ENCODE assay signal across 8 cellular contexts in the genomic region with DNA sequence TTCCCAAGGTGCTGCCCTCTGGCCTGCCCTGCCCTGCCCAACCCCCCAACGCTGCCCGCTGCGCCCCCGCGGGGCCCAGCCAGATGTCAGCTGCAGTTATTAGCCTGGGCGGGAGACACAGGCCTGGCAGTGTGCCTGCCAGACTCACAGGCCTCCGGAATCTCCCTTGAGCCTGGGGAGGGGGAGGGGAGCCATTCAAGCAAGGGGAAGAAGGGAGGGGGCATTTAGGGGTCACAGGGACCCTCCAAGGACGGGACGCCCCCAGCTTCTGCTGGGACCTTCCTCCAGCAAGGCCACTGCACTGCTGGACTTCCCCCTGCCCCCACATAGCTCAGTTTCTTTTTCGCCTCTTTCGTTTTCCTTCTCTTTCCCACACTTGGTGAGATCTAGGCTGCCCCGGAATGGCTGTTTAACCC. TPM values are rescaled to one million over a fixed set of nuclear protein-coding genes. Genes with fewer than 3 reads are reported as not detected.
DNase-seq lines count a peak whose midpoint lies in the region; ATAC-seq and TF ChIP-seq lines count a peak whose summit lies in the region.

No MANE protein-coding gene starts in this region.

- H2BK12ac ChIP-seq in mesenchymal stem cell (ENCODE audit: low read length in 2 of 2), result peak overlapping the region; percentile 97 to 100

- peaks cover 52% of the 10 kb centered on the region for H3K4me1 ChIP-seq in effector memory CD4-positive, alpha-beta T cell (ENCODE audit: control insufficient read depth, insufficient read depth, low read length, poor library complexity, severe bottlenecking)
- peaks cover 45% of the 10 kb centered on the region for H3K4me1 ChIP-seq in mesenchymal stem cell (ENCODE audit: control insufficient read depth, insufficient read depth, low read depth, low read length)
- H3K4me1 ChIP-seq in testis, result peaks cover 57% of the 10 kb centered on the region

- DNase-seq in DMS79 (lab: John Stamatoyannopoulos, UW), result peak; percentile 64
- DNase-seq in HuH-7.5 (ENCODE audit: low spot score), result peak; percentile 89
- peak; percentile 19 for DNase-seq in T1000 (lab: John Stamatoyannopoulos, UW)
- DNase-seq in effector memory CD4-positive, alpha-beta T cell, result peak; percentile 50 to 56 (median 51)
- DNase-seq in mesenchymal stem cell, result peak; percentile 88
- peak; percentile 88 for DNase-seq in testis

- ATAC-seq in GM21360 (IDR thresholded peaks at IDR 0.05; ENCODE audit: unreplicated experiment), result no peak
- ATAC-seq in GM21423 (IDR thresholded peaks at IDR 0.05; ENCODE audit: unreplicated experiment), result no peak

- H2BK15ac ChIP-seq in mesenchymal stem cell (ENCODE audit: low read depth, poor library complexity, severe bottlenecking), result peak overlapping the region; percentile 83

- peak overlapping the region; percentile 81 for H3K4me2 ChIP-seq in mesenchymal stem cell (ENCODE audit: low read length, poor library complexity, severe bottlenecking)

- intact Hi-C loops in testis (cut with DNase I; ENCODE audit: low total_unique reads), result no loop called here

- peak overlapping the region; percentile 98 for H4K91ac ChIP-seq in mesenchymal stem cell (ENCODE audit: low read length)

- WGBS in mesenchymal stem cell, result 9% methylated on average over 7 of the region's 12 CpGs
- WGBS in testis, 2 donors, result 4 to 7% methylated on average over 7 to 12 of the region's 12 CpGs

- H3K14ac ChIP-seq in mesenchymal stem cell (ENCODE audit: low read length in 2 of 2), result no peak overlapping the region

- peak overlapping the region; percentile 86 for H2AK5ac ChIP-seq in mesenchymal stem cell (ENCODE audit: low read length, severe bottlenecking)

- peak overlapping the region; percentile 3 for H2AFZ ChIP-seq in mesenchymal stem cell (ENCODE audit: low read depth, low read length)

- peak overlapping the region; percentile 30 to 93 for H3K18ac ChIP-seq in mesenchymal stem cell (ENCODE audit: low read depth in 1 of 2, low read length in 2 of 2)

- TF ChIP-seq CTCF in testis (IDR thresholded peaks at IDR 0.05), result no peak

- H3K36me3 ChIP-seq in effector memory CD4-positive, alpha-beta T cell (ENCODE audit: control insufficient read depth, insufficient read depth, low read length), result peaks cover 16% of the 10 kb centered on the region
- H3K36me3 ChIP-seq in mesenchymal stem cell (ENCODE audit: control insufficient read depth in 1 of 2, insufficient read depth in 2 of 2, low read depth in 1 of 2, low read length in 2 of 2), result peaks cover 0 to 3% of the 10 kb centered on the region in 2 experiments
- H3K36me3 ChIP-seq in testis (ENCODE audit: low read depth, missing control alignments), result no peaks in the 10 kb centered on the region

- H3K27ac ChIP-seq in effector memory CD4-positive, alpha-beta T cell (ENCODE audit: insufficient read depth, low read length, poor library complexity, severe bottlenecking), result peak overlapping the region; percentile 99
- peak overlapping the region; percentile 96 for H3K27ac ChIP-seq in mesenchymal stem cell (ENCODE audit: low read length, poor library complexity, severe bottlenecking)
- H3K27ac ChIP-seq in testis, result peak overlapping the region; percentile 93 to 98

- H2BK120ac ChIP-seq in mesenchymal stem cell (ENCODE audit: low read depth, low read length), result peak overlapping the region; percentile 59

- H3K23ac ChIP-seq in mesenchymal stem cell (ENCODE audit: low read length in 2 of 2), result no peak overlapping the region

- peak overlapping the region; percentile 74 for H2BK5ac ChIP-seq in mesenchymal stem cell (ENCODE audit: low read depth, low read length, poor library complexity, severe bottlenecking)

- H3K9ac ChIP-seq in mesenchymal stem cell (ENCODE audit: low read length), result peak overlapping the region; percentile 90

- peak overlapping the region; percentile 84 for H4K8ac ChIP-seq in mesenchymal stem cell (ENCODE audit: low read length)

- no peaks in the 10 kb centered on the region for H3K9me3 ChIP-seq in effector memory CD4-positive, alpha-beta T cell (ENCODE audit: control insufficient read depth, low read length)
- H3K9me3 ChIP-seq in mesenchymal stem cell (ENCODE audit: control insufficient read depth, low read length) (no peaks in the 10 kb centered on the region), testis (no peaks in the 10 kb centered on the region)

- no peaks in the 10 kb centered on the region for H3K79me1 ChIP-seq in mesenchymal stem cell (replicated peaks; ENCODE audit: low read length, poor library complexity, severe bottlenecking)

- no peak for TF ChIP-seq POLR2A in testis (IDR thresholded peaks at IDR 0.05)

- no peaks in the 10 kb centered on the region for H3K27me3 ChIP-seq in effector memory CD4-positive, alpha-beta T cell (replicated peaks; ENCODE audit: control insufficient read depth, insufficient read depth, low read length, poor library complexity, severe bottlenecking)
- H3K27me3 ChIP-seq in mesenchymal stem cell (ENCODE audit: control insufficient read depth in 1 of 2, insufficient read depth in 1 of 2, low read length in 2 of 2) (no peaks in the 10 kb centered on the region), testis (no peaks in the 10 kb centered on the region)

- no peak overlapping the region for H3K4me3 ChIP-seq in effector memory CD4-positive, alpha-beta T cell (ENCODE audit: insufficient read depth, low read depth, low read length, poor library complexity, severe bottlenecking)
- H3K4me3 ChIP-seq in mesenchymal stem cell (ENCODE audit: insufficient read depth in 1 of 2, low read depth in 1 of 2, low read length in 2 of 2) (peak overlapping the region in 1 of 2 experiments; percentile 74), testis (peak overlapping the region; percentile 60 to 88)

- H3K4ac ChIP-seq in mesenchymal stem cell (ENCODE audit: low read depth in 1 of 2, low read length in 2 of 2), result peak overlapping the region; percentile 90 to 95

RNA-seq across cellular contexts. Expression of a gene that starts 2.6 kb away (rescaled TPM):
- 273 TPM for polyA plus RNA-seq in mesenchymal stem cell (2013, experiment 1 of 2)
- 264 TPM for polyA plus RNA-seq in mesenchymal stem cell (2013, experiment 2 of 2)
- 100 to 1,000 TPM in 1 of 2 donors, 10 to 100 TPM in 1; 75.9 to 143 TPM for total RNA-seq in testis
- 54.5 TPM for polyA plus RNA-seq in testis (ENCODE audit: insufficient read depth, low read depth, low replicate concordance)

RNA-seq across cellular contexts. Expression of a gene that starts 12.9 kb away (rescaled TPM):
- 139 TPM for polyA plus RNA-seq in mesenchymal stem cell (2013, experiment 1 of 2)
- 142 TPM for polyA plus RNA-seq in mesenchymal stem cell (2013, experiment 2 of 2)
- 100 to 1,000 TPM in 1 of 2 donors, 10 to 100 TPM in 1; 72.1 to 117 TPM for total RNA-seq in testis
- polyA plus RNA-seq in testis (ENCODE audit: insufficient read depth, low read depth, low replicate concordance), result 87.1 TPM

RNA-seq across cellular contexts. Expression of a gene that starts 13.2 kb away (rescaled TPM):
- 4.3 TPM for polyA plus RNA-seq in mesenchymal stem cell (2013, experiment 1 of 2)
- 4.1 TPM for polyA plus RNA-seq in mesenchymal stem cell (2013, experiment 2 of 2)
- total RNA-seq in testis, result 10 to 100 TPM in 1 of 2 donors, 1 to 10 TPM in 1; 3.0 to 14.0 TPM
- 27.9 TPM for polyA plus RNA-seq in testis (ENCODE audit: insufficient read depth, low read depth, low replicate concordance)

RNA-seq across cellular contexts. Expression of a gene that starts 13.3 kb away (rescaled TPM):
- 10.8 TPM for polyA plus RNA-seq in mesenchymal stem cell (2013, experiment 1 of 2)
- polyA plus RNA-seq in mesenchymal stem cell (2013, experiment 2 of 2), result 10.4 TPM
- total RNA-seq in testis, result 10 to 100 TPM; 54.4 to 63.4 TPM
- 30.0 TPM for polyA plus RNA-seq in testis (ENCODE audit: insufficient read depth, low read depth, low replicate concordance)

RNA-seq across cellular contexts. Expression of a gene that starts 17.7 kb away (rescaled TPM):
- 2.8 TPM for polyA plus RNA-seq in mesenchymal stem cell (2013, experiment 1 of 2)
- polyA plus RNA-seq in mesenchymal stem cell (2013, experiment 2 of 2), result 2.9 TPM
- 10 to 100 TPM; 15.7 to 18.6 TPM for total RNA-seq in testis
- 14.1 TPM for polyA plus RNA-seq in testis (ENCODE audit: insufficient read depth, low read depth, low replicate concordance)

Comparison
In these comparisons a context has a peak if more than half of its experiments do, and no peak if none do; other contexts are left out.
1. DNase-seq: peak in every context shown above with its lines; median percentile 89 in HuH-7.5; 88 in mesenchymal stem cell; 88 in testis; 64 in DMS79; 51 in effector memory CD4-positive, alpha-beta T cell; 19 in T1000.